8 cellular contexts compared by ENCODE assay signal in genomic region chr11:126332221-126332711, GRCh38. TPM values are rescaled to one million over a fixed set of nuclear protein-coding genes. Genes with fewer than 3 reads are reported as not detected.
DNase-seq lines count a peak whose midpoint lies in the region; ATAC-seq and TF ChIP-seq lines count a peak whose summit lies in the region.
"Had no signal": no experiment of that assay in that cellular context is flagged by ENCODE, and none has a peak within 500 bp of the region (broad histone marks: within the 10 kb centered on the region; RNA-seq: fewer than 3 reads in every experiment).

No MANE protein-coding gene starts in this region.

- no peaks in the 10 kb centered on the region for H3K36me3 ChIP-seq in gastrocnemius medialis

- ATAC-seq in SK-N-SH treated with all-trans-retinoic acid at 6 μM for 48 hours (peak; percentile 92), gastrocnemius medialis (peak; percentile 84 to 85), HG02981 (IDR thresholded peaks at IDR 0.05; ENCODE audit: unreplicated experiment) (no peak)

- intact Hi-C loops in gastrocnemius medialis (cut with DNase I; ENCODE audit: low total_unique reads): no loop called here

- H3K4me3 ChIP-seq in foreskin fibroblast (ENCODE audit: low read depth in 1 of 2, low read length in 2 of 2): no peak overlapping the region
- H3K4me3 ChIP-seq in gastrocnemius medialis: no peak overlapping the region

- no peaks in the 10 kb centered on the region for H3K9me3 ChIP-seq in gastrocnemius medialis

- no peak for TF ChIP-seq POLR2A in gastrocnemius medialis (IDR thresholded peaks at IDR 0.05)

- H3K27me3 ChIP-seq in gastrocnemius medialis: no peaks in the 10 kb centered on the region

- H3K4me1 ChIP-seq in gastrocnemius medialis: peaks cover 10 to 30% of the 10 kb centered on the region in 2 donors

- peak overlapping the region in 3 of 4 donors; percentile 24 to 60 (median 55) for H3K27ac ChIP-seq in gastrocnemius medialis

- DNase-seq in GM03348 (ENCODE audit: low spot score) (peak; percentile 92), foreskin fibroblast (peak; percentile 92 to 97), gastrocnemius medialis (peak; percentile 45 to 79), NOMO-1 treated with DMSO at 0.1 percent for 48 hours (lab: John Stamatoyannopoulos, UW; ENCODE audit: unreplicated experiment) (no peak), NCI-H1105 (lab: John Stamatoyannopoulos, UW) (no peak)
- DNase-seq: midbrain had no signal

- in situ Hi-C loops in gastrocnemius medialis (cut with MboI; ENCODE audit: low sequenced_read_pairs in 4 of 4): no loop called here

- no peak for TF ChIP-seq CTCF in foreskin fibroblast (IDR thresholded peaks at IDR 0.05; ENCODE audit: low read depth, low read length)
- TF ChIP-seq CTCF in gastrocnemius medialis (IDR thresholded peaks at IDR 0.05 in 4 of 5, conservative IDR thresholded peaks at IDR 0.05 in 1 of 5): no peak

TF ChIP-seq in SK-N-SH treated with all-trans-retinoic acid at 6 μM for 48 hours, 23 proteins besides CTCF, POLR2A, EP300 and RAD21:
- TF ChIP-seq CSDC2 (CRISPR knock-in tag; IDR thresholded peaks at IDR 0.05): no peak
- no peak for TF ChIP-seq ZFP3 (CRISPR knock-in tag; IDR thresholded peaks at IDR 0.05)
- no peak for TF ChIP-seq ESRRG (CRISPR knock-in tag; IDR thresholded peaks at IDR 0.05)
- TF ChIP-seq ARNTL (CRISPR knock-in tag; IDR thresholded peaks at IDR 0.05; ENCODE audit: borderline replicate concordance, low read depth): no peak
- no peak for TF ChIP-seq ZNF70 (CRISPR knock-in tag; IDR thresholded peaks at IDR 0.05)
- TF ChIP-seq ZNF8 (CRISPR knock-in tag; IDR thresholded peaks at IDR 0.05): no peak
- 0 out of 2 replicates have a peak, but pooled peaks have one; percentile 25 for TF ChIP-seq TOX (CRISPR knock-in tag; IDR thresholded peaks at IDR 0.05; ENCODE audit: borderline replicate concordance)
- TF ChIP-seq TSHZ2 (CRISPR knock-in tag; IDR thresholded peaks at IDR 0.05): no peak
- peak; percentile 27; the same call in 1 of the 2 replicates for TF ChIP-seq ISL1 (CRISPR knock-in tag; IDR thresholded peaks at IDR 0.05)
- TF ChIP-seq ZC3H10 (CRISPR knock-in tag; IDR thresholded peaks at IDR 0.05): no peak

RNA-seq across cellular contexts. Expression of gene ST3GAL4, which starts 23.2 kb away (rescaled TPM):
- total RNA-seq in gastrocnemius medialis: 10 to 100 TPM in 2 of 4 donors, 1 to 10 TPM in 2; 3.4 to 12.4 (median 9.6) TPM

RNA-seq across cellular contexts. Expression of gene DCPS, which starts 28.4 kb away (rescaled TPM):
- total RNA-seq in gastrocnemius medialis: 10 to 100 TPM in 3 of 4 donors, 1 to 10 TPM in 1; 9.8 to 23.1 (median 11.5) TPM

RNA-seq across cellular contexts. Expression of gene TIRAP, which starts 49.4 kb away (rescaled TPM):
- total RNA-seq in gastrocnemius medialis: 1 to 10 TPM; 4.5 to 5.8 (median 5.6) TPM

Comparison
In these comparisons a context has a peak if more than half of its experiments do, and no peak if none do; other contexts are left out.
1. DNase-seq: peak in GM03348 (single experiment), foreskin fibroblast (2 of 2) and gastrocnemius medialis (2 of 2); none in NOMO-1 treated with DMSO at 0.1 percent for 48 hours (single experiment) and NCI-H1105 (single experiment).